ENCODE assay signal across 38 cellular contexts in genomic region chrX:7500386-7500785, GRCh38.
"Had no signal": no experiment of that assay in that cellular context is flagged by ENCODE, and none has a peak within 500 bp of the region (broad histone marks: within the 10 kb centered on the region; RNA-seq: fewer than 3 reads in every experiment).

No MANE protein-coding gene starts in this region.

- H3K27me3 ChIP-seq: ascending aorta, cardiac muscle cell had no signal

- H3K4me3 ChIP-seq: ascending aorta, cardiac muscle cell had no signal

- H3K27me3 Mint-ChIP-seq: activated CD4-positive, alpha-beta memory T cell treated with anti-CD3 and anti-CD28 coated beads, Interleukin-2, amount 10 ng/mL, durations not matched to agents 7 days and 5 days; activated CD4-positive, alpha-beta T cell treated with anti-CD3 and anti-CD28 coated beads for 36 hours; activated CD4-positive, alpha-beta T cell treated with anti-CD3 and anti-CD28 coated beads, Interleukin-2, amount 10 ng/mL, durations not matched to agents 7 days and 5 days; activated CD8-positive, alpha-beta memory T cell treated with anti-CD3 and anti-CD28 coated beads, Interleukin-2, amount 10 ng/mL, durations not matched to agents 7 days and 5 days; activated naive CD4-positive, alpha-beta T cell treated with anti-CD3 and anti-CD28 coated beads, Interleukin-2, amount 10 ng/mL, durations not matched to agents 7 days and 5 days; activated naive CD4-positive, alpha-beta T cell treated with anti-CD3 and anti-CD28 coated beads, Interleukin-2, amount 50 U/mL, for 24 hours; activated naive CD8-positive, alpha-beta T cell; activated naive CD8-positive, alpha-beta T cell treated with anti-CD3 and anti-CD28 coated beads, Interleukin-2, amount 10 ng/mL, durations not matched to agents 7 days and 5 days; activated naive CD8-positive, alpha-beta T cell treated with anti-CD3 and anti-CD28 coated beads, Interleukin-2, amount 50 U/mL, for 24 hours; activated T-cell treated with anti-CD3 and anti-CD28 coated beads, Interleukin-2, amount 50 U/mL, for 24 hours; brain; central memory CD8-positive, alpha-beta T cell had no signal

- H3K9me3 ChIP-seq: ascending aorta had no signal

- DNase-seq: activated CD4-positive, alpha-beta memory T cell treated with anti-CD3 and anti-CD28 coated beads, Interleukin-2, amount 10 ng/mL, durations not matched to agents 7 days and 5 days; activated CD4-positive, alpha-beta T cell treated with anti-CD3 and anti-CD28 coated beads for 1 hour; activated CD4-positive, alpha-beta T cell treated with anti-CD3 and anti-CD28 coated beads for 36 hours; activated CD4-positive, alpha-beta T cell treated with anti-CD3 and anti-CD28 coated beads for 48 hours; activated CD4-positive, alpha-beta T cell treated with anti-CD3 and anti-CD28 coated beads, Interleukin-2, amount 10 ng/mL, durations not matched to agents 7 days and 5 days; activated CD4-positive, alpha-beta T cell treated with anti-CD3 and anti-CD28 coated beads, Interleukin-2, amount 50 U/mL, for 48 hours; activated CD4-positive, CD25-positive, alpha-beta regulatory T cell; activated CD8-positive, alpha-beta memory T cell treated with anti-CD3 and anti-CD28 coated beads for 24 hours; activated CD8-positive, alpha-beta memory T cell treated with anti-CD3 and anti-CD28 coated beads, Interleukin-2, amount 10 ng/mL, durations not matched to agents 7 days and 5 days; activated CD8-positive, alpha-beta memory T cell treated with anti-CD3 and anti-CD28 coated beads, Interleukin-2, amount 50 U/mL, for 48 hours; activated CD8-positive, alpha-beta T cell treated with anti-CD3 and anti-CD28 coated beads, Interleukin-2, amount 10 ng/mL, durations not matched to agents 7 days and 5 days; activated effector memory CD4-positive, alpha-beta T cell treated with Interleukin-2 at 50 U/mL for 16 hours; activated gamma-delta T cell; activated naive CD4-positive, alpha-beta T cell treated with anti-CD3 and anti-CD28 coated beads, Interleukin-2, amount 10 ng/mL, durations not matched to agents 7 days and 5 days; activated naive CD4-positive, alpha-beta T cell treated with Interleukin-2 at 50 U/mL for 16 hours; activated naive CD8-positive, alpha-beta T cell treated with anti-CD3 and anti-CD28 coated beads, Interleukin-2, amount 10 ng/mL, durations not matched to agents 7 days and 5 days; activated naive CD8-positive, alpha-beta T cell treated with anti-CD3 and anti-CD28 coated beads, Interleukin-2, amount 50 U/mL, for 24 hours; activated T-cell treated with anti-CD3 and anti-CD28 coated beads, Interleukin-2, amount 50 U/mL, for 24 hours; activated T-cell treated with anti-CD3 and anti-CD28 coated beads, Interleukin-2, amount 50 U/mL, for 48 hours; amygdala; anterior cingulate cortex; caudate nucleus; cerebellar nuclear complex; T-helper 2 cell; T-helper 9 cell; WERI-Rb-1 had no signal

- H3K4me1 ChIP-seq: ascending aorta had no signal

- H3K36me3 ChIP-seq: ascending aorta, cardiac muscle cell, WERI-Rb-1 had no signal

- H3K27ac Mint-ChIP-seq: activated CD4-positive, alpha-beta memory T cell treated with anti-CD3 and anti-CD28 coated beads, Interleukin-2, amount 10 ng/mL, durations not matched to agents 7 days and 5 days; activated CD4-positive, alpha-beta T cell treated with anti-CD3 and anti-CD28 coated beads for 36 hours; activated CD4-positive, alpha-beta T cell treated with anti-CD3 and anti-CD28 coated beads, Interleukin-2, amount 10 ng/mL, durations not matched to agents 7 days and 5 days; activated CD8-positive, alpha-beta memory T cell treated with anti-CD3 and anti-CD28 coated beads, Interleukin-2, amount 10 ng/mL, durations not matched to agents 7 days and 5 days; activated CD8-positive, alpha-beta T cell treated with anti-CD3 and anti-CD28 coated beads, Interleukin-2, amount 10 ng/mL, durations not matched to agents 7 days and 5 days; activated naive CD4-positive, alpha-beta T cell treated with anti-CD3 and anti-CD28 coated beads, Interleukin-2, amount 10 ng/mL, durations not matched to agents 7 days and 5 days; activated naive CD4-positive, alpha-beta T cell treated with anti-CD3 and anti-CD28 coated beads, Interleukin-2, amount 50 U/mL, for 24 hours; activated naive CD8-positive, alpha-beta T cell; activated naive CD8-positive, alpha-beta T cell treated with anti-CD3 and anti-CD28 coated beads, Interleukin-2, amount 10 ng/mL, durations not matched to agents 7 days and 5 days; activated naive CD8-positive, alpha-beta T cell treated with anti-CD3 and anti-CD28 coated beads, Interleukin-2, amount 50 U/mL, for 24 hours; activated T-cell treated with anti-CD3 and anti-CD28 coated beads, Interleukin-2, amount 50 U/mL, for 24 hours; activated T-helper 2 cell treated with anti-CD3 and anti-CD28 coated beads, Interferon-gamma antibody, Interleukin-2, Interleukin-4, amounts not matched to agents 10 μg/mL and 5 μg/mL and 100 μg/mL, durations not matched to agents 14 hours and 24 hours and 36 hours; brain; T-helper 1 cell treated with Interleukin-12 subunit alpha and Interleukin-12 subunit beta and Interleukin-4 antibody, amounts not matched to agents 30 μg/mL and 1 μg/mL, for 36 hours; T-helper 2 cell treated with Interferon-gamma antibody and Interleukin-4, amounts not matched to agents 5 μg/mL and 100 μg/mL, for 36 hours; WTC11 had no signal

- H3K27ac ChIP-seq: ascending aorta, cardiac muscle cell, WERI-Rb-1 had no signal

- ATAC-seq: activated CD4-positive, alpha-beta T cell treated with anti-CD3 and anti-CD28 coated beads for 36 hours; activated CD4-positive, CD25-positive, alpha-beta regulatory T cell treated with anti-CD3 and anti-CD28 coated beads, Interleukin-2, amount 50 U/mL, for 24 hours; activated CD8-positive, alpha-beta memory T cell treated with anti-CD3 and anti-CD28 coated beads, Interleukin-2, amount 10 ng/mL, durations not matched to agents 7 days and 5 days; activated CD8-positive, alpha-beta T cell treated with anti-CD3 and anti-CD28 coated beads, Interleukin-2, amount 10 ng/mL, durations not matched to agents 7 days and 5 days; activated naive CD8-positive, alpha-beta T cell treated with anti-CD3 and anti-CD28 coated beads, Interleukin-2, amount 50 U/mL, for 24 hours; WTC11 had no signal

- H3K4me3 Mint-ChIP-seq: activated CD4-positive, alpha-beta memory T cell treated with anti-CD3 and anti-CD28 coated beads, Interleukin-2, amount 10 ng/mL, durations not matched to agents 7 days and 5 days; activated CD4-positive, alpha-beta T cell treated with anti-CD3 and anti-CD28 coated beads for 36 hours; activated CD4-positive, alpha-beta T cell treated with anti-CD3 and anti-CD28 coated beads, Interleukin-2, amount 10 ng/mL, durations not matched to agents 7 days and 5 days; activated CD8-positive, alpha-beta memory T cell treated with anti-CD3 and anti-CD28 coated beads, Interleukin-2, amount 10 ng/mL, durations not matched to agents 7 days and 5 days; activated CD8-positive, alpha-beta T cell treated with anti-CD3 and anti-CD28 coated beads, Interleukin-2, amount 10 ng/mL, durations not matched to agents 7 days and 5 days; activated naive CD4-positive, alpha-beta T cell treated with anti-CD3 and anti-CD28 coated beads, Interleukin-2, amount 10 ng/mL, durations not matched to agents 7 days and 5 days; activated naive CD4-positive, alpha-beta T cell treated with anti-CD3 and anti-CD28 coated beads, Interleukin-2, amount 50 U/mL, for 24 hours; activated naive CD8-positive, alpha-beta T cell; activated naive CD8-positive, alpha-beta T cell treated with anti-CD3 and anti-CD28 coated beads, Interleukin-2, amount 10 ng/mL, durations not matched to agents 7 days and 5 days; activated naive CD8-positive, alpha-beta T cell treated with anti-CD3 and anti-CD28 coated beads, Interleukin-2, amount 50 U/mL, for 24 hours; activated T-cell treated with anti-CD3 and anti-CD28 coated beads, Interleukin-2, amount 50 U/mL, for 24 hours; brain; central memory CD8-positive, alpha-beta T cell; T-helper 1 cell treated with Interleukin-12 subunit alpha and Interleukin-12 subunit beta and Interleukin-4 antibody, amounts not matched to agents 30 μg/mL and 1 μg/mL, for 36 hours; T-helper 2 cell treated with Interferon-gamma antibody and Interleukin-4, amounts not matched to agents 5 μg/mL and 100 μg/mL, for 36 hours; WTC11 had no signal

- H3K36me3 Mint-ChIP-seq: activated CD8-positive, alpha-beta memory T cell treated with anti-CD3 and anti-CD28 coated beads, Interleukin-2, amount 10 ng/mL, durations not matched to agents 7 days and 5 days; activated naive CD4-positive, alpha-beta T cell treated with anti-CD3 and anti-CD28 coated beads, Interleukin-2, amount 10 ng/mL, durations not matched to agents 7 days and 5 days; activated naive CD4-positive, alpha-beta T cell treated with anti-CD3 and anti-CD28 coated beads, Interleukin-2, amount 50 U/mL, for 24 hours; activated naive CD8-positive, alpha-beta T cell; activated naive CD8-positive, alpha-beta T cell treated with anti-CD3 and anti-CD28 coated beads, Interleukin-2, amount 10 ng/mL, durations not matched to agents 7 days and 5 days; brain; WTC11 had no signal

- H3K9me3 Mint-ChIP-seq: activated CD4-positive, alpha-beta memory T cell treated with anti-CD3 and anti-CD28 coated beads, Interleukin-2, amount 10 ng/mL, durations not matched to agents 7 days and 5 days; brain; central memory CD8-positive, alpha-beta T cell had no signal

- H3K4me1 Mint-ChIP-seq: activated CD4-positive, alpha-beta memory T cell treated with anti-CD3 and anti-CD28 coated beads, Interleukin-2, amount 10 ng/mL, durations not matched to agents 7 days and 5 days; activated CD4-positive, alpha-beta T cell treated with anti-CD3 and anti-CD28 coated beads for 36 hours; activated CD4-positive, alpha-beta T cell treated with anti-CD3 and anti-CD28 coated beads, Interleukin-2, amount 10 ng/mL, durations not matched to agents 7 days and 5 days; activated CD8-positive, alpha-beta memory T cell treated with anti-CD3 and anti-CD28 coated beads, Interleukin-2, amount 10 ng/mL, durations not matched to agents 7 days and 5 days; activated naive CD4-positive, alpha-beta T cell treated with anti-CD3 and anti-CD28 coated beads, Interleukin-2, amount 10 ng/mL, durations not matched to agents 7 days and 5 days; activated naive CD4-positive, alpha-beta T cell treated with anti-CD3 and anti-CD28 coated beads, Interleukin-2, amount 50 U/mL, for 24 hours; activated naive CD8-positive, alpha-beta T cell treated with anti-CD3 and anti-CD28 coated beads, Interleukin-2, amount 10 ng/mL, durations not matched to agents 7 days and 5 days; activated naive CD8-positive, alpha-beta T cell treated with anti-CD3 and anti-CD28 coated beads, Interleukin-2, amount 50 U/mL, for 24 hours; central memory CD8-positive, alpha-beta T cell had no signal

- FAIRE-seq: bronchial epithelial cell had no signal
